ENCODE assay signal across 23 cellular contexts in genomic region chr12:67632005-67632404, GRCh38. TPM values are rescaled to one million over a fixed set of nuclear protein-coding genes. Genes with fewer than 3 reads are reported as not detected.
DNase-seq lines count a peak whose midpoint lies in the region; ATAC-seq and TF ChIP-seq lines count a peak whose summit lies in the region.
"Had no signal": no experiment of that assay in that cellular context is flagged by ENCODE, and none has a peak within 500 bp of the region (broad histone marks: within the 10 kb centered on the region; RNA-seq: fewer than 3 reads in every experiment).

No MANE protein-coding gene starts in this region.

- POLR2A ChIA-PET in activated B cell treated with CpG ODN at 0.5 μM for 24 hours (lab: Charles Lee), result interaction anchor here (5.1 kb wide), 1 partner anchor 17 kb away, joined by 55 read pairs; the partner anchor contains the start of gene DYRK2

- H3K27me3 Mint-ChIP-seq in activated naive CD4-positive, alpha-beta T cell treated with anti-CD3 and anti-CD28 coated beads, Interleukin-2, amount 50 U/mL, for 24 hours, result no peaks in the 10 kb centered on the region
- H3K27me3 Mint-ChIP-seq in activated B cell treated with CpG ODN at 0.5 μM for 24 hours (no peaks in the 10 kb centered on the region), naive B cell (no peaks in the 10 kb centered on the region)
- H3K27me3 Mint-ChIP-seq in stimulated activated memory B cell treated with anti-CD40 and anti-IgM and Interleukin-4, amounts not matched to agents 10 μg/mL and 1 μg/mL and 100 μg/mL, for 72 hours, result no peaks in the 10 kb centered on the region
- H3K27me3 Mint-ChIP-seq: activated T-cell treated with anti-CD3 and anti-CD28 coated beads, Interleukin-2, amount 50 U/mL, for 24 hours had no signal

- peak overlapping the region; percentile 11 for H3K4me3 Mint-ChIP-seq in activated naive CD4-positive, alpha-beta T cell treated with anti-CD3 and anti-CD28 coated beads, Interleukin-2, amount 50 U/mL, for 24 hours
- no peak overlapping the region for H3K4me3 Mint-ChIP-seq in activated B cell treated with CpG ODN at 0.5 μM for 24 hours
- peak overlapping the region in 3 of 8 donors; percentile 6 to 20 (median 9) for H3K4me3 Mint-ChIP-seq in naive B cell
- H3K4me3 Mint-ChIP-seq in stimulated activated memory B cell treated with anti-CD40 and anti-IgM and Interleukin-4, amounts not matched to agents 10 μg/mL and 1 μg/mL and 100 μg/mL, for 72 hours, result no peak overlapping the region
- H3K4me3 Mint-ChIP-seq: activated CD4-positive, alpha-beta memory T cell treated with anti-CD3 and anti-CD28 coated beads, Interleukin-2, amount 10 ng/mL, durations not matched to agents 7 days and 5 days; activated T-cell treated with anti-CD3 and anti-CD28 coated beads, Interleukin-2, amount 50 U/mL, for 24 hours; nephron; WTC11 had no signal

- in situ Hi-C loops in G401 (cut with HindIII; ENCODE audit: low sequenced_read_pairs), result no loop called here

- TF ChIP-seq CTCF in activated B cell treated with CpG ODN at 0.5 μM for 24 hours (IDR thresholded peaks at IDR 0.05), result no peak

- H3K4me1 Mint-ChIP-seq in activated naive CD4-positive, alpha-beta T cell treated with anti-CD3 and anti-CD28 coated beads, Interleukin-2, amount 50 U/mL, for 24 hours, result peaks cover 81% of the 10 kb centered on the region
- peaks cover 62% of the 10 kb centered on the region for H3K4me1 Mint-ChIP-seq in activated B cell treated with CpG ODN at 0.5 μM for 24 hours
- peaks cover 58 to 68% (median 60%) of the 10 kb centered on the region in 3 donors for H3K4me1 Mint-ChIP-seq in naive B cell
- H3K4me1 Mint-ChIP-seq in stimulated activated memory B cell treated with anti-CD40 and anti-IgM and Interleukin-4, amounts not matched to agents 10 μg/mL and 1 μg/mL and 100 μg/mL, for 72 hours, result peaks cover 66% of the 10 kb centered on the region

- H3K27ac Mint-ChIP-seq in activated naive CD4-positive, alpha-beta T cell treated with anti-CD3 and anti-CD28 coated beads, Interleukin-2, amount 50 U/mL, for 24 hours, result no peak overlapping the region
- no peak overlapping the region for H3K27ac Mint-ChIP-seq in activated naive CD4-positive, alpha-beta T cell treated with anti-CD3 and anti-CD28 coated beads, Interleukin-2, amount 50 U/mL, for 72 hours
- H3K27ac Mint-ChIP-seq in activated B cell treated with CpG ODN at 0.5 μM for 24 hours (peak overlapping the region; percentile 87), naive B cell (peak overlapping the region in 5 of 6 donors; percentile 0 to 90 (median 71))
- peak overlapping the region; percentile 81 for H3K27ac Mint-ChIP-seq in stimulated activated memory B cell treated with anti-CD40 and anti-IgM and Interleukin-4, amounts not matched to agents 10 μg/mL and 1 μg/mL and 100 μg/mL, for 72 hours
- H3K27ac Mint-ChIP-seq: activated CD4-positive, alpha-beta memory T cell treated with anti-CD3 and anti-CD28 coated beads, Interleukin-2, amount 10 ng/mL, durations not matched to agents 7 days and 5 days; activated T-cell treated with anti-CD3 and anti-CD28 coated beads, Interleukin-2, amount 50 U/mL, for 24 hours; progenitor cell of endocrine pancreas; WTC11 had no signal

- ATAC-seq in activated naive CD4-positive, alpha-beta T cell treated with anti-CD3 and anti-CD28 coated beads, Interleukin-2, amount 50 U/mL, for 72 hours, result no peak
- no peak for ATAC-seq in activated B cell treated with CpG ODN at 0.5 μM for 24 hours (ENCODE audit: low read depth)
- ATAC-seq in naive B cell (ENCODE audit: low read depth in 2 of 2), result no peak
- ATAC-seq in stimulated activated memory B cell treated with anti-CD40 and anti-IgM and Interleukin-4, amounts not matched to agents 10 μg/mL and 1 μg/mL and 100 μg/mL, for 72 hours, result no peak
- ATAC-seq in GM21737 (IDR thresholded peaks at IDR 0.05; ENCODE audit: unreplicated experiment), result no peak
- ATAC-seq in HG02840 (IDR thresholded peaks at IDR 0.05; ENCODE audit: low FRiP score, unreplicated experiment), result no peak
- ATAC-seq: body of pancreas, esophagus mucosa, HCT116, SK-N-SH treated with all-trans-retinoic acid at 6 μM for 48 hours had no signal

- intact Hi-C loops in activated B cell treated with CpG ODN at 0.5 μM for 24 hours (cut with micrococcal nuclease), result loop anchor here (5.0 kb wide), 3 partner anchors 40 to 365 kb away; partner anchors contain the start of gene CAND1

- CTCF ChIA-PET in activated B cell treated with CpG ODN at 0.5 μM for 24 hours (lab: Charles Lee), result no interaction called here

- no peaks in the 10 kb centered on the region for H3K36me3 Mint-ChIP-seq in activated naive CD4-positive, alpha-beta T cell treated with anti-CD3 and anti-CD28 coated beads, Interleukin-2, amount 50 U/mL, for 24 hours
- H3K36me3 Mint-ChIP-seq in activated naive CD4-positive, alpha-beta T cell treated with anti-CD3 and anti-CD28 coated beads, Interleukin-2, amount 50 U/mL, for 72 hours, result peaks cover 13 to 32% of the 10 kb centered on the region in 2 donors
- no peaks in the 10 kb centered on the region for H3K36me3 Mint-ChIP-seq in activated B cell treated with CpG ODN at 0.5 μM for 24 hours (ENCODE audit: low read depth)
- H3K36me3 Mint-ChIP-seq in naive B cell, result peaks cover 8 to 14% of the 10 kb centered on the region in 2 donors
- H3K36me3 Mint-ChIP-seq in stimulated activated memory B cell treated with anti-CD40 and anti-IgM and Interleukin-4, amounts not matched to agents 10 μg/mL and 1 μg/mL and 100 μg/mL, for 72 hours, result peaks cover 10% of the 10 kb centered on the region
- H3K36me3 Mint-ChIP-seq: WTC11 had no signal

- no peak for DNase-seq in activated naive CD4-positive, alpha-beta T cell treated with anti-CD3 and anti-CD28 coated beads, Interleukin-2, amount 50 U/mL, for 72 hours (ENCODE audit: low spot score in 2 of 2)
- DNase-seq in activated B cell treated with CpG ODN at 0.5 μM for 24 hours (no peak), naive B cell (no peak), G401 (ENCODE audit: low spot score) (no peak)
- DNase-seq: activated CD4-positive, alpha-beta memory T cell treated with anti-CD3 and anti-CD28 coated beads, Interleukin-2, amount 10 ng/mL, durations not matched to agents 7 days and 5 days; activated T-cell treated with anti-CD3 and anti-CD28 coated beads, Interleukin-2, amount 50 U/mL, for 24 hours; body of pancreas; effector CD8-positive, alpha-beta T cell; foreskin melanocyte; kidney; NCI-H1105 treated with DMSO at 0.1 percent for 48 hours; NCI-H510A treated with DMSO at 0.1 percent for 48 hours; T-helper 9 cell had no signal

- H3K9me3 Mint-ChIP-seq in activated naive CD4-positive, alpha-beta T cell treated with anti-CD3 and anti-CD28 coated beads, Interleukin-2, amount 50 U/mL, for 24 hours, result peaks cover 12% of the 10 kb centered on the region
- peaks cover 11 to 15% of the 10 kb centered on the region in 2 donors for H3K9me3 Mint-ChIP-seq in activated naive CD4-positive, alpha-beta T cell treated with anti-CD3 and anti-CD28 coated beads, Interleukin-2, amount 50 U/mL, for 72 hours
- H3K9me3 Mint-ChIP-seq in activated B cell treated with CpG ODN at 0.5 μM for 24 hours (no peaks in the 10 kb centered on the region), naive B cell (peaks cover 0 to 8% (median 5%) of the 10 kb centered on the region in 7 donors)
- peaks cover 6% of the 10 kb centered on the region for H3K9me3 Mint-ChIP-seq in stimulated activated memory B cell treated with anti-CD40 and anti-IgM and Interleukin-4, amounts not matched to agents 10 μg/mL and 1 μg/mL and 100 μg/mL, for 72 hours
- H3K9me3 Mint-ChIP-seq: nephron, WTC11 had no signal

RNA-seq across cellular contexts. Expression of gene DYRK2, which starts 16.5 kb away (rescaled TPM):
- total RNA-seq in activated naive CD4-positive, alpha-beta T cell treated with anti-CD3 and anti-CD28 coated beads, Interleukin-2, amount 50 U/mL, for 72 hours, result 10 to 100 TPM; 27.2 to 34.3 TPM
- 37.6 and 40.3 TPM in 2 replicates for total RNA-seq in activated B cell treated with CpG ODN at 0.5 μM for 24 hours
- 10 to 100 TPM; 27.4 to 62.0 (median 36.5) TPM for polyA plus RNA-seq in naive B cell (ENCODE audit: low read depth in 6 of 6)
- total RNA-seq in G401 (2014; rRNA removed; shearing (Covaris generic)), result 8.9 and 14.8 TPM in 2 replicates

Comparison
In these comparisons a context has a peak if more than half of its experiments do, and no peak if none do; other contexts are left out.
1. H3K27ac Mint-ChIP-seq: peak in activated B cell treated with CpG ODN at 0.5 μM for 24 hours (single experiment), naive B cell (5 of 6) and stimulated activated memory B cell treated with anti-CD40 and anti-IgM and Interleukin-4, amounts not matched to agents 10 μg/mL and 1 μg/mL and 100 μg/mL, for 72 hours (single experiment); none in activated naive CD4-positive, alpha-beta T cell treated with anti-CD3 and anti-CD28 coated beads, Interleukin-2, amount 50 U/mL, for 24 hours (single experiment) and activated naive CD4-positive, alpha-beta T cell treated with anti-CD3 and anti-CD28 coated beads, Interleukin-2, amount 50 U/mL, for 72 hours (0 of 2).